In the genomic region with DNA sequence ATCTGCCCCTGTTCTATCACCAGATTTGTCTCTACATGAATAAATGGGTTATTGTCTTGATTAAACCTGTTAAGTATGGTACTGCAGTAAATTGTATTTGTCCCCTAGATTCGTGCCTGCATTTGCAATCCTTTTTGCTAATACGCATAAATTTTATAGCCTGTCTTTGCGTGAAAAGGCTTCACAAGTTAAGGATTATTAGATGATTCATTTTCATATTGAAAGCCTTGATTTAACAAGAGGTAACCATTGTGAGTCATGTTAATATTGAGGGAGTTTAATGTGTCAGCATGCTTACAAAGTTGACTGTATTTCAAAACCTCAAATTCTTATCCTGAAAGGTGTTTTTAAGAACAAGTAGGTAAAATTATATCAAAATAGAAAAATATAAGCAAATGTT, we compare ENCODE assay signal across 19 cellular contexts.
A peak's percentile ranks its signal among the peaks of the same experiment; 100 is the strongest.
DNase-seq lines count a peak whose midpoint lies in the region; ATAC-seq and TF ChIP-seq lines count a peak whose summit lies in the region.
"Had no signal": no experiment of that assay in that cellular context is flagged by ENCODE, and none has a peak within 500 bp of the region (broad histone marks: within the 10 kb centered on the region; RNA-seq: fewer than 3 reads in every experiment).

No MANE protein-coding gene starts in this region.

- H4K20me1 ChIP-seq in smooth muscle cell (ENCODE audit: low read depth): no peaks in the 10 kb centered on the region

- H3K27me3 ChIP-seq in smooth muscle cell (ENCODE audit: low read depth): no peaks in the 10 kb centered on the region
- H3K27me3 ChIP-seq: suprapubic skin had no signal

- no peak overlapping the region for H2AFZ ChIP-seq in smooth muscle cell (ENCODE audit: low read depth)

- peaks cover 14% of the 10 kb centered on the region for H3K27me3 Mint-ChIP-seq in activated T-helper 17 cell treated with anti-CD3 and anti-CD28 coated beads, Interleukin-2, amount 50 U/mL, for 72 hours
- H3K27me3 Mint-ChIP-seq in glutamatergic neuron (ENCODE audit: unreplicated experiment): no peaks in the 10 kb centered on the region
- H3K27me3 Mint-ChIP-seq: brain had no signal

- H3K9ac ChIP-seq in smooth muscle cell (ENCODE audit: low read depth): no peak overlapping the region

- H3K4me1 Mint-ChIP-seq in activated T-helper 17 cell treated with anti-CD3 and anti-CD28 coated beads, Interleukin-2, amount 50 U/mL, for 72 hours: peaks cover 8% of the 10 kb centered on the region
- no peaks in the 10 kb centered on the region for H3K4me1 Mint-ChIP-seq in glutamatergic neuron (ENCODE audit: low read depth, unreplicated experiment)
- H3K4me1 Mint-ChIP-seq: naive B cell had no signal

- H3K27ac Mint-ChIP-seq in activated T-helper 17 cell treated with anti-CD3 and anti-CD28 coated beads, Interleukin-2, amount 50 U/mL, for 72 hours: peak overlapping the region; percentile 88
- H3K27ac Mint-ChIP-seq in glutamatergic neuron (ENCODE audit: unreplicated experiment): no peak overlapping the region
- H3K27ac Mint-ChIP-seq: naive B cell had no signal

- DNase-seq in HCEC 1CT (peak; percentile 72), glomerular visceral epithelial cell (ENCODE audit: extremely low spot score) (peak; percentile 55), smooth muscle cell (lab: John Stamatoyannopoulos, UW; ENCODE audit: unreplicated experiment) (no peak), glutamatergic neuron (no peak), Kasumi-1 (lab: John Stamatoyannopoulos, UW) (no peak)
- DNase-seq: activated CD4-positive, alpha-beta T cell treated with anti-CD3 and anti-CD28 coated beads, Interleukin-2, amount 50 U/mL, for 1 hour; activated naive CD4-positive, alpha-beta T cell treated with anti-CD3 and anti-CD28 coated beads, Interleukin-2, amount 50 U/mL, for 16 hours; C1 segment of cervical spinal cord; dermis blood vessel endothelial cell; naive B cell; NCI-H187; NK-92 treated with Interleukin-12 subunit alpha and Interleukin-12 subunit beta, amount 100 ng/mL, for 24 hours; stimulated activated CD8-positive, alpha-beta memory T cell treated with anti-CD3 and anti-CD28 coated beads, Interleukin-4, amount 100 ng/mL, for 48 hours had no signal

- TF ChIP-seq CTCF in smooth muscle cell (IDR thresholded peaks at IDR 0.05; ENCODE audit: borderline replicate concordance, insufficient read depth, poor library complexity, severe bottlenecking) (no peak), glutamatergic neuron (IDR thresholded peaks at IDR 0.05; ENCODE audit: partially characterized antibody, unreplicated experiment) (no peak)

- H3K27ac ChIP-seq in smooth muscle cell (ENCODE audit: low read depth): peak overlapping the region; percentile 68
- H3K27ac ChIP-seq: suprapubic skin had no signal

- peak; percentile 73 for ATAC-seq in activated T-helper 17 cell treated with anti-CD3 and anti-CD28 coated beads, Interleukin-2, amount 50 U/mL, for 72 hours (replicated peaks)
- no peak for ATAC-seq in GM21717 (IDR thresholded peaks at IDR 0.05; ENCODE audit: unreplicated experiment)
- ATAC-seq: Right ventricle myocardium inferior had no signal

- H3K36me3 ChIP-seq in smooth muscle cell (ENCODE audit: low read depth): no peaks in the 10 kb centered on the region
- H3K36me3 ChIP-seq: suprapubic skin had no signal

- no peaks in the 10 kb centered on the region for H3K79me2 ChIP-seq in smooth muscle cell (ENCODE audit: low read depth)

- H3K9me3 Mint-ChIP-seq in activated T-helper 17 cell treated with anti-CD3 and anti-CD28 coated beads, Interleukin-2, amount 50 U/mL, for 72 hours: no peaks in the 10 kb centered on the region
- no peaks in the 10 kb centered on the region for H3K9me3 Mint-ChIP-seq in glutamatergic neuron (ENCODE audit: unreplicated experiment)

- peaks cover 10% of the 10 kb centered on the region for H3K4me1 ChIP-seq in smooth muscle cell (ENCODE audit: low read depth)
- H3K4me1 ChIP-seq: suprapubic skin had no signal

- peak overlapping the region; percentile 58 for H3K4me3 Mint-ChIP-seq in activated T-helper 17 cell treated with anti-CD3 and anti-CD28 coated beads, Interleukin-2, amount 50 U/mL, for 72 hours
- H3K4me3 Mint-ChIP-seq in glutamatergic neuron (ENCODE audit: unreplicated experiment): no peak overlapping the region
- H3K4me3 Mint-ChIP-seq: brain, naive B cell had no signal

- no peaks in the 10 kb centered on the region for H3K36me3 Mint-ChIP-seq in activated T-helper 17 cell treated with anti-CD3 and anti-CD28 coated beads, Interleukin-2, amount 50 U/mL, for 72 hours (ENCODE audit: low read depth)
- no peaks in the 10 kb centered on the region for H3K36me3 Mint-ChIP-seq in glutamatergic neuron (ENCODE audit: unreplicated experiment)
- H3K36me3 Mint-ChIP-seq: brain, naive B cell had no signal

- H3F3A ChIP-seq in smooth muscle cell (ENCODE audit: low read depth): no peaks in the 10 kb centered on the region

- no peak overlapping the region for H3K4me3 ChIP-seq in smooth muscle cell
- H3K4me3 ChIP-seq: lung, suprapubic skin had no signal

- H3K4me2 ChIP-seq in smooth muscle cell: no peak overlapping the region

- WGBS in smooth muscle cell (ENCODE audit: low lambda C conversion rate): 74% methylated on average over 3 of the region's 3 CpGs

- H3K9me3 ChIP-seq in smooth muscle cell (replicated peaks; ENCODE audit: low read depth): no peaks in the 10 kb centered on the region
- H3K9me3 ChIP-seq: suprapubic skin had no signal

Comparison
In these comparisons a context has a peak if more than half of its experiments do, and no peak if none do; other contexts are left out.
1. DNase-seq: peak in HCEC 1CT (single experiment) and glomerular visceral epithelial cell (single experiment); none in smooth muscle cell (single experiment), glutamatergic neuron (single experiment) and Kasumi-1 (0 of 2).